1 cellular context compared by ENCODE assay signal in genomic region chr13:55661505-55661904, GRCh38.
TF ChIP-seq lines count a peak whose summit lies in the region.

No MANE protein-coding gene starts in this region.

TF ChIP-seq in WTC11, 78 proteins besides CTCF, POLR2A, EP300 and RAD21 (continued from another document):
- TF ChIP-seq AR (CRISPR knock-in tag; IDR thresholded peaks at IDR 0.05) (no peak), GRHL2 (CRISPR knock-in tag; IDR thresholded peaks at IDR 0.05; ENCODE audit: insufficient replicate concordance, severe bottlenecking) (no peak), STAT6 (CRISPR knock-in tag; conservative IDR thresholded peaks at IDR 0.05; ENCODE audit: low read depth) (no peak), EMX1 (CRISPR knock-in tag; IDR thresholded peaks at IDR 0.05) (no peak), NR2C2 (CRISPR knock-in tag; IDR thresholded peaks at IDR 0.05) (no peak), ZNF281 (CRISPR knock-in tag; IDR thresholded peaks at IDR 0.05) (no peak), ZSCAN18 (CRISPR knock-in tag; IDR thresholded peaks at IDR 0.05) (no peak), USF2 (CRISPR knock-in tag; IDR thresholded peaks at IDR 0.05) (no peak)
TF ChIP-seq in WTC11: peak in this region for 0.
